8 cellular contexts compared by ENCODE assay signal in the genomic region with DNA sequence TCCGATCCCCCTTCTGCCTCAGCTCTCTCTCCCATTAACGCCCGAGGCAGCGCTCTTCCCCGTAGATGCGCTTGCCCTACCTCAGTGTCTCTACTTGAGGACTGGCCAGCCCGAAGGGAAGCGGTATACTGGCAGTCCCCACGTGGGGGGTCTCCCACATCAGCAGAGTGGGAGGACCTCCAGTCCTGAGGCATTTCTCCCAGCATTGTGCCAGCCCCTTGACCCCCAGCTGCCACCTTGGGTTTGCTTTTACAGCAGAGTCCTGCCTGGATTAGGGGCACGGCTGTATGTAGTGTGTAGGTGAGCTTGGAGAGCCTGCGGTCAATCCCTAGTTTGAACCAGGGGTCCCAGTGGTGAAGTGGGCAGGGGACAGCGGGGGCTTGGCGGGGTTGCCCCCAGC. TPM values are rescaled to one million over a fixed set of nuclear protein-coding genes. Genes with fewer than 3 reads are reported as not detected.
DNase-seq lines count a peak whose midpoint lies in the region; ATAC-seq and TF ChIP-seq lines count a peak whose summit lies in the region.

No MANE protein-coding gene starts in this region.

- no peak for DNase-seq in WERI-Rb-1
- DNase-seq in glutamatergic neuron = no peak
- DNase-seq in skeletal muscle cell (ENCODE audit: low read depth) = no peak
- DNase-seq in NCI-H2029 treated with DMSO at 0.1 percent for 48 hours (lab: John Stamatoyannopoulos, UW) = no peak
- DNase-seq in stimulated activated CD4-positive, alpha-beta T cell treated with anti-CD3 and anti-CD28 coated beads, Interleukin-4, amount 100 ng/mL, for 1 hour = no peak

- peaks cover 12% of the 10 kb centered on the region for H3K4me1 Mint-ChIP-seq in glutamatergic neuron (ENCODE audit: low read depth, unreplicated experiment)

- H3K4me1 ChIP-seq in ES-I3 (ENCODE audit: insufficient read depth, low read length) = peaks cover 30% of the 10 kb centered on the region

- H3K27ac Mint-ChIP-seq in glutamatergic neuron (ENCODE audit: unreplicated experiment) = peak overlapping the region; percentile 62

- TF ChIP-seq CTCF in WERI-Rb-1 (IDR thresholded peaks at IDR 0.05; ENCODE audit: low read depth, low read length) (no peak), glutamatergic neuron (IDR thresholded peaks at IDR 0.05; ENCODE audit: partially characterized antibody, unreplicated experiment) (no peak)

- H3K9ac ChIP-seq in ES-I3 (ENCODE audit: low read depth, low read length) = peak overlapping the region; percentile 63

- peaks cover 21% of the 10 kb centered on the region for H3K27me3 Mint-ChIP-seq in glutamatergic neuron (ENCODE audit: unreplicated experiment)

- ATAC-seq in HG02973 (IDR thresholded peaks at IDR 0.05; ENCODE audit: unreplicated experiment) = no peak
- no peak for ATAC-seq in HG02852 (IDR thresholded peaks at IDR 0.05; ENCODE audit: unreplicated experiment)

- H3K27ac ChIP-seq in WERI-Rb-1 = peak overlapping the region; percentile 78

- no peaks in the 10 kb centered on the region for H3K27me3 ChIP-seq in WERI-Rb-1 (ENCODE audit: insufficient read depth, low read depth, severe bottlenecking)

- H3K9me3 ChIP-seq in ES-I3 (ENCODE audit: control insufficient read depth, insufficient read depth, low read length) = no peaks in the 10 kb centered on the region
- H3K9me3 ChIP-seq in WERI-Rb-1 (ENCODE audit: severe bottlenecking) = no peaks in the 10 kb centered on the region

- peak overlapping the region; percentile 89 for H3K4me3 Mint-ChIP-seq in glutamatergic neuron (ENCODE audit: unreplicated experiment)

- H3K4me3 ChIP-seq in WERI-Rb-1 (ENCODE audit: low read depth, low read length) (peak overlapping the region; percentile 92), skeletal muscle cell (ENCODE audit: low read depth, low read length) (peak overlapping the region; percentile 49)

- H3K36me3 ChIP-seq in ES-I3 (ENCODE audit: insufficient read depth, low read length) (no peaks in the 10 kb centered on the region), WERI-Rb-1 (peaks cover 42% of the 10 kb centered on the region)

- peaks cover 13% of the 10 kb centered on the region for H3K9me3 Mint-ChIP-seq in glutamatergic neuron (ENCODE audit: unreplicated experiment)

- H3K36me3 Mint-ChIP-seq in glutamatergic neuron (ENCODE audit: unreplicated experiment) = no peaks in the 10 kb centered on the region

RNA-seq across cellular contexts. Expression of gene SEMA3F, which starts 0.8 kb away (rescaled TPM):
- 41.2 TPM for total RNA-seq in glutamatergic neuron (ENCODE audit: unreplicated experiment)

RNA-seq across cellular contexts. Expression of gene GNAT1, which starts 35.5 kb away (rescaled TPM):
- not detected for total RNA-seq in glutamatergic neuron (ENCODE audit: unreplicated experiment)

RNA-seq across cellular contexts. Expression of gene SLC38A3, which starts 49.2 kb away (rescaled TPM):
- not detected for total RNA-seq in glutamatergic neuron (ENCODE audit: unreplicated experiment)
